17 cellular contexts compared by ENCODE assay signal in the genomic region with DNA sequence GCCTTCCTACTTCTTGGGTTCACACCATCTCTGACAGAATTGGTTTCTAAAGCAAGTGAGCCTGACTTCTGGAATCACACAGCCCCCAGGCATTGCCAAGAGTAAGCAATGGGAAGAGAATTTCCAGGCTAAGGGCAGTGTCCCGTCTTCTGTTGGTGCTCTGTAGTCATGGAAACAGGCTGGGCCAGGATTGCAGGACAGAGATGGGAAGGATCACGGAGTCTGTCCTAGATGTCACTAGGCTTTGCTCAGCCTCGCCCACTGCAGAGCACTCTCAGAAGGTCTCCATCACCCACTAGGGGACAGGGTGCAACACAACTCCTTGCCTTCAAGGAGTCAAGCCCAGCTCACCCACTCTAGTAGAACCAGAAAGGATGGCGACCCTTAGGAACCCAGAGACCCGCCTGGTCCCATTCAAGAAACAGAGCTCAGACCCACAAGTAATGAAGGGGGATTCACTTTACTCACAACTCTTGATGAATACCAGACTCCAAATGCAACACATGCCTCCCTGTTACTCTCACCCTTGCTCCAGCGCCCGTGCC. TPM values are rescaled to one million over a fixed set of nuclear protein-coding genes. Genes with fewer than 3 reads are reported as not detected.
A peak's percentile ranks its signal among the peaks of the same experiment; 100 is the strongest.
DNase-seq lines count a peak whose midpoint lies in the region; ATAC-seq and TF ChIP-seq lines count a peak whose summit lies in the region.
"Had no signal": no experiment of that assay in that cellular context is flagged by ENCODE, and none has a peak within 500 bp of the region (broad histone marks: within the 10 kb centered on the region; RNA-seq: fewer than 3 reads in every experiment).

No MANE protein-coding gene starts in this region.

- ATAC-seq in aorta (ENCODE audit: low FRiP score) (peak; percentile 11), esophagus mucosa (no peak)

- no peaks in the 10 kb centered on the region for H3K36me3 ChIP-seq in aorta (ENCODE audit: control insufficient read depth in 1 of 2, insufficient read depth in 2 of 2, low read length in 1 of 2)
- H3K36me3 ChIP-seq: BE2C had no signal

- no peak overlapping the region for H3K27ac Mint-ChIP-seq in activated CD4-positive, alpha-beta T cell treated with anti-CD3 and anti-CD28 coated beads, Interleukin-2, amount 10 ng/mL, durations not matched to agents 24 days and 14 days
- H3K27ac Mint-ChIP-seq in osteocyte (ENCODE audit: unreplicated experiment): no peak overlapping the region
- H3K27ac Mint-ChIP-seq: CD4-positive, alpha-beta memory T cell had no signal

- no peak overlapping the region for H3K4me3 ChIP-seq in coronary artery
- no peak overlapping the region for H3K4me3 ChIP-seq in aorta (ENCODE audit: low read length in 2 of 2)

- TF ChIP-seq CTCF in coronary artery (IDR thresholded peaks at IDR 0.05) (no peak), osteocyte (IDR thresholded peaks at IDR 0.05) (no peak)

- H3K4me1 Mint-ChIP-seq in activated CD4-positive, alpha-beta T cell treated with anti-CD3 and anti-CD28 coated beads, Interleukin-2, amount 10 ng/mL, durations not matched to agents 24 days and 14 days: no peaks in the 10 kb centered on the region
- H3K4me1 Mint-ChIP-seq in osteocyte (ENCODE audit: unreplicated experiment): no peaks in the 10 kb centered on the region
- H3K4me1 Mint-ChIP-seq: CD4-positive, alpha-beta memory T cell; H9 had no signal

- no peaks in the 10 kb centered on the region for H3K9me3 Mint-ChIP-seq in activated CD4-positive, alpha-beta T cell treated with anti-CD3 and anti-CD28 coated beads, Interleukin-2, amount 10 ng/mL, durations not matched to agents 24 days and 14 days
- no peaks in the 10 kb centered on the region for H3K9me3 Mint-ChIP-seq in osteocyte (ENCODE audit: unreplicated experiment)
- H3K9me3 Mint-ChIP-seq: CD4-positive, alpha-beta memory T cell; H9 had no signal

- no peaks in the 10 kb centered on the region for H3K36me3 Mint-ChIP-seq in activated CD4-positive, alpha-beta T cell treated with anti-CD3 and anti-CD28 coated beads, Interleukin-2, amount 10 ng/mL, durations not matched to agents 24 days and 14 days (ENCODE audit: low read depth)
- no peaks in the 10 kb centered on the region for H3K36me3 Mint-ChIP-seq in osteocyte (ENCODE audit: unreplicated experiment)
- H3K36me3 Mint-ChIP-seq: CD4-positive, alpha-beta memory T cell had no signal

- H3K27me3 ChIP-seq in aorta (ENCODE audit: control insufficient read depth in 1 of 2, insufficient read depth in 2 of 2, low read length in 1 of 2): no peaks in the 10 kb centered on the region
- H3K27me3 ChIP-seq: BE2C had no signal

- no peaks in the 10 kb centered on the region for H3K9me3 ChIP-seq in aorta (ENCODE audit: control insufficient read depth, low read length)
- H3K9me3 ChIP-seq: BE2C had no signal

- peaks cover 6% of the 10 kb centered on the region for H3K27me3 Mint-ChIP-seq in activated CD4-positive, alpha-beta T cell treated with anti-CD3 and anti-CD28 coated beads, Interleukin-2, amount 10 ng/mL, durations not matched to agents 24 days and 14 days
- peaks cover 15% of the 10 kb centered on the region for H3K27me3 Mint-ChIP-seq in osteocyte (ENCODE audit: unreplicated experiment)

- DNase-seq in activated CD4-positive, alpha-beta T cell treated with anti-CD3 and anti-CD28 coated beads, Interleukin-2, amount 10 ng/mL, durations not matched to agents 24 days and 14 days: peak; percentile 44
- no peak for DNase-seq in activated CD4-positive, alpha-beta T cell treated with anti-CD3 and anti-CD28 coated beads for 1 hour
- peak; percentile 46 for DNase-seq in coronary artery (ENCODE audit: low spot score)
- peak; percentile 57 for DNase-seq in osteocyte (ENCODE audit: extremely low spot score, unreplicated experiment)
- DNase-seq in aorta: no peak
- no peak for DNase-seq in NCI-H1105 treated with DMSO at 0.1 percent for 48 hours (lab: John Stamatoyannopoulos, UW)
- DNase-seq: 8988T; ACHN; BE2C; CD4-positive, alpha-beta memory T cell; DND-41; GDM1; GOT3; H9 had no signal

- intact Hi-C loops in activated CD4-positive, alpha-beta T cell treated with anti-CD3 and anti-CD28 coated beads, Interleukin-2, amount 10 ng/mL, durations not matched to agents 24 days and 14 days (cut with micrococcal nuclease): no loop called here
- intact Hi-C loops in aorta (cut with DNase I): no loop called here

- WGBS in aorta, 2 donors: 86 to 96% methylated on average over 7 of the region's 7 CpGs

- H3K27ac ChIP-seq in coronary artery (no peak overlapping the region), aorta (ENCODE audit: low read depth in 1 of 2, low read length in 2 of 2) (no peak overlapping the region)
- H3K27ac ChIP-seq: C4-2B had no signal

- no peaks in the 10 kb centered on the region for H3K4me1 ChIP-seq in aorta (ENCODE audit: control insufficient read depth in 1 of 2, insufficient read depth in 2 of 2, low read length in 2 of 2)
- H3K4me1 ChIP-seq: BE2C had no signal

- H3K4me3 Mint-ChIP-seq in activated CD4-positive, alpha-beta T cell treated with anti-CD3 and anti-CD28 coated beads, Interleukin-2, amount 10 ng/mL, durations not matched to agents 24 days and 14 days: no peak overlapping the region
- no peak overlapping the region for H3K4me3 Mint-ChIP-seq in osteocyte (ENCODE audit: unreplicated experiment)
- H3K4me3 Mint-ChIP-seq: CD4-positive, alpha-beta memory T cell; H9 had no signal

RNA-seq across cellular contexts. Expression of a gene that starts 48.6 kb away (rescaled TPM):
- not detected in 2 replicates for total RNA-seq in activated CD4-positive, alpha-beta T cell treated with anti-CD3 and anti-CD28 coated beads, Interleukin-2, amount 10 ng/mL, durations not matched to agents 24 days and 14 days
- total RNA-seq in osteocyte (not detected in 2 replicates), aorta (not detected), esophagus mucosa (not detected)
- polyA plus RNA-seq in aorta: not detected
- total RNA-seq: CD4-positive, alpha-beta memory T cell; H9; HT1080 had no signal
- polyA plus RNA-seq: CD4-positive, alpha-beta memory T cell had no signal

Comparison
In these comparisons a context has a peak if more than half of its experiments do, and no peak if none do; other contexts are left out.
1. DNase-seq: peak in activated CD4-positive, alpha-beta T cell treated with anti-CD3 and anti-CD28 coated beads, Interleukin-2, amount 10 ng/mL, durations not matched to agents 24 days and 14 days (single experiment), coronary artery (single experiment) and osteocyte (single experiment); none in activated CD4-positive, alpha-beta T cell treated with anti-CD3 and anti-CD28 coated beads for 1 hour (single experiment), aorta (0 of 2) and NCI-H1105 treated with DMSO at 0.1 percent for 48 hours (single experiment).